15 cellular contexts compared by ENCODE assay signal in genomic region chr7:49099587-49100326, GRCh38.
DNase-seq lines count a peak whose midpoint lies in the region; TF ChIP-seq lines count a peak whose summit lies in the region.
"Had no signal": no experiment of that assay in that cellular context is flagged by ENCODE, and none has a peak within 500 bp of the region (broad histone marks: within the 10 kb centered on the region; RNA-seq: fewer than 3 reads in every experiment).

No MANE protein-coding gene starts in this region.

- H3F3A ChIP-seq in smooth muscle cell (ENCODE audit: low read depth), result no peaks in the 10 kb centered on the region

- 69% methylated on average over 5 of the region's 5 CpGs for WGBS in smooth muscle cell (ENCODE audit: low lambda C conversion rate)

- H3K36me3 ChIP-seq in smooth muscle cell (ENCODE audit: low read depth), result no peaks in the 10 kb centered on the region
- H3K36me3 ChIP-seq: esophagus squamous epithelium, SJSA1, upper lobe of left lung had no signal

- H3K4me1 ChIP-seq in smooth muscle cell (ENCODE audit: low read depth), result peaks cover 6% of the 10 kb centered on the region
- H3K4me1 ChIP-seq: esophagus squamous epithelium, SJSA1, upper lobe of left lung had no signal

- H3K4me2 ChIP-seq in smooth muscle cell, result no peak overlapping the region

- H3K27ac ChIP-seq in smooth muscle cell (ENCODE audit: low read depth), result no peak overlapping the region
- H3K27ac ChIP-seq: esophagus squamous epithelium, SJSA1, upper lobe of left lung had no signal

- TF ChIP-seq CTCF in NB4 (IDR thresholded peaks at IDR 0.05; ENCODE audit: low read depth, low read length) (peak; percentile 27), epithelial cell of esophagus (IDR thresholded peaks at IDR 0.05; ENCODE audit: insufficient read depth, low read depth, low read length, missing control alignments) (peak; percentile 24), smooth muscle cell (IDR thresholded peaks at IDR 0.05; ENCODE audit: borderline replicate concordance, insufficient read depth, poor library complexity, severe bottlenecking) (peak; percentile 20)

- no peaks in the 10 kb centered on the region for H3K9me3 ChIP-seq in smooth muscle cell (replicated peaks; ENCODE audit: low read depth)
- H3K9me3 ChIP-seq: esophagus squamous epithelium, SJSA1, upper lobe of left lung had no signal

- no peaks in the 10 kb centered on the region for H3K79me2 ChIP-seq in smooth muscle cell (ENCODE audit: low read depth)

- H3K9ac ChIP-seq in smooth muscle cell (ENCODE audit: low read depth), result no peak overlapping the region

- H2AFZ ChIP-seq in smooth muscle cell (ENCODE audit: low read depth), result no peak overlapping the region

- H4K20me1 ChIP-seq in smooth muscle cell (ENCODE audit: low read depth), result no peaks in the 10 kb centered on the region

- DNase-seq in NOMO-1 treated with DMSO at 0.1 percent for 48 hours (lab: John Stamatoyannopoulos, UW; ENCODE audit: unreplicated experiment) (peak; percentile 3), NOMO-1 (lab: John Stamatoyannopoulos, UW; ENCODE audit: unreplicated experiment in 2 of 2) (no peak), NB4 (ENCODE audit: low read depth) (peak; percentile 28), epithelial cell of esophagus (ENCODE audit: low read depth) (peak; percentile 25), smooth muscle cell (lab: John Stamatoyannopoulos, UW; ENCODE audit: unreplicated experiment) (no peak), NCI-H1105 treated with DMSO at 0.1 percent for 48 hours (lab: John Stamatoyannopoulos, UW) (no peak), hepatic stellate cell (ENCODE audit: low spot score) (no peak), NCI-H1436 treated with DMSO at 0.1 percent for 48 hours (lab: John Stamatoyannopoulos, UW) (no peak)
- DNase-seq: activated CD4-positive, alpha-beta T cell treated with anti-CD3 and anti-CD28 coated beads for 36 hours; caudate nucleus; esophagus squamous epithelium; naive thymus-derived CD8-positive, alpha-beta T cell; NCI-H2171 treated with DMSO at 0.1 percent for 48 hours; upper lobe of left lung had no signal

- TF ChIP-seq POLR2A in NB4 (IDR thresholded peaks at IDR 0.05; ENCODE audit: extremely low read depth, insufficient read length), result no peak

- H3K4me3 ChIP-seq in NB4 (ENCODE audit: low read depth, low read length) (no peak overlapping the region), epithelial cell of esophagus (ENCODE audit: low read length) (no peak overlapping the region), smooth muscle cell (no peak overlapping the region)
- H3K4me3 ChIP-seq: esophagus squamous epithelium, SJSA1, upper lobe of left lung had no signal

- H3K27me3 ChIP-seq in smooth muscle cell (ENCODE audit: low read depth), result no peaks in the 10 kb centered on the region
- H3K27me3 ChIP-seq: esophagus squamous epithelium, SJSA1, upper lobe of left lung had no signal

Comparison
In these comparisons a context has a peak if more than half of its experiments do, and no peak if none do; other contexts are left out.
1. DNase-seq: peak in NOMO-1 treated with DMSO at 0.1 percent for 48 hours (single experiment), NB4 (single experiment) and epithelial cell of esophagus (single experiment); none in NOMO-1 (0 of 2), smooth muscle cell (single experiment), NCI-H1105 treated with DMSO at 0.1 percent for 48 hours (single experiment), hepatic stellate cell (single experiment) and NCI-H1436 treated with DMSO at 0.1 percent for 48 hours (single experiment).
2. Peak in every context shown above with its lines, with median percentiles within 50 percentile points of each other: CTCF ChIP-seq.